In the genomic region with DNA sequence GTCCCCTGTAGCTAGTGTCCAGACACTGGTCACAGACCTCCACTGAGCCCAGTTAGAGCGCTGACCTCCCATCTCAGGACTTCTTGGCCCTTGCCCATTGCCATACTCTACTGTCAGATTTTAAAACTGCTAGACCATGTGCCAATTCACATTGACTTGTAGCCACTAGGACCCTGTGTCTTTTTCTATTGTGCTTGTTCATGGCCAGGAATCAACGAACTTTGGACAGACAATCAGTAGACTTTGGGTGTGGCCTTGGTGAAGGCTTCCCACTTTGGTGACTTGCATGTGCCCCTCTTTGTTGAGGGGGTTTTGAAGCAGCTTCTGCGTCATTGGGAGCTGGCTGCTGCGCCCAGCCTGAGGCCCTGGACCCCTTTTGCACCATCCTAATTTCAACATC, we compare ENCODE assay signal across 1 cellular context.
A peak's percentile ranks its signal among the peaks of the same experiment; 100 is the strongest.
TF ChIP-seq lines count a peak whose summit lies in the region.

No MANE protein-coding gene starts in this region.

TF ChIP-seq in HepG2, 621 proteins besides CTCF, POLR2A, EP300 and RAD21 (continued from another document):
- TF ChIP-seq, protein P1, sequence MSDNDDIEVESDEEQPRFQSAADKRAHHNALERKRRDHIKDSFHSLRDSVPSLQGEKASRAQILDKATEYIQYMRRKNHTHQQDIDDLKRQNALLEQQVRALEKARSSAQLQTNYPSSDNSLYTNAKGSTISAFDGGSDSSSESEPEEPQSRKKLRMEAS (IDR thresholded peaks at IDR 0.05), result peak; percentile 40; the same call in 1 of the 2 replicates
- TF ChIP-seq ZNF530 (CRISPR knock-in tag; IDR thresholded peaks at IDR 0.05; ENCODE audit: low read depth) (peak; percentile 47; the same call in 1 of the 2 replicates), SSRP1 (CRISPR knock-in tag; IDR thresholded peaks at IDR 0.05) (peak; percentile 10; the same call in 1 of the 2 replicates), RBM22 (optimal IDR thresholded peaks at IDR 0.05; ENCODE audit: low read length) (peak; percentile 62), KDM4B (CRISPR knock-in tag; IDR thresholded peaks at IDR 0.05) (peak; percentile 32; the same call in 1 of the 2 replicates), SOX13 (IDR thresholded peaks at IDR 0.05) (no peak), SOX13 (CRISPR knock-in tag; conservative IDR thresholded peaks at IDR 0.05 in 1 of 2, IDR thresholded peaks at IDR 0.05 in 1 of 2) (peak in 1 of 2 experiments; percentile 10; a peak in 1 of 4 replicates), ZNF607 (CRISPR knock-in tag; IDR thresholded peaks at IDR 0.05; ENCODE audit: borderline replicate concordance) (0 out of 2 replicates have a peak, but pooled peaks have one; percentile 41)
- TF ChIP-seq, protein P2, sequence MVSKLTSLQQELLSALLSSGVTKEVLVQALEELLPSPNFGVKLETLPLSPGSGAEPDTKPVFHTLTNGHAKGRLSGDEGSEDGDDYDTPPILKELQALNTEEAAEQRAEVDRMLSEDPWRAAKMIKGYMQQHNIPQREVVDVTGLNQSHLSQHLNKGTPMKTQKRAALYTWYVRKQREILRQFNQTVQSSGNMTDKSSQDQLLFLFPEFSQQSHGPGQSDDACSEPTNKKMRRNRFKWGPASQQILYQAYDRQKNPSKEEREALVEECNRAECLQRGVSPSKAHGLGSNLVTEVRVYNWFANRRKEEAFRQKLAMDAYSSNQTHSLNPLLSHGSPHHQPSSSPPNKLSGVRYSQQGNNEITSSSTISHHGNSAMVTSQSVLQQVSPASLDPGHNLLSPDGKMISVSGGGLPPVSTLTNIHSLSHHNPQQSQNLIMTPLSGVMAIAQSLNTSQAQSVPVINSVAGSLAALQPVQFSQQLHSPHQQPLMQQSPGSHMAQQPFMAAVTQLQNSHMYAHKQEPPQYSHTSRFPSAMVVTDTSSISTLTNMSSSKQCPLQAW (CRISPR knock-in tag; IDR thresholded peaks at IDR 0.05), result peak; percentile 57; the same call in 1 of the 2 replicates
TF ChIP-seq in HepG2: peak in this region for 10.
